14 cellular contexts compared by ENCODE assay signal in the genomic region with DNA sequence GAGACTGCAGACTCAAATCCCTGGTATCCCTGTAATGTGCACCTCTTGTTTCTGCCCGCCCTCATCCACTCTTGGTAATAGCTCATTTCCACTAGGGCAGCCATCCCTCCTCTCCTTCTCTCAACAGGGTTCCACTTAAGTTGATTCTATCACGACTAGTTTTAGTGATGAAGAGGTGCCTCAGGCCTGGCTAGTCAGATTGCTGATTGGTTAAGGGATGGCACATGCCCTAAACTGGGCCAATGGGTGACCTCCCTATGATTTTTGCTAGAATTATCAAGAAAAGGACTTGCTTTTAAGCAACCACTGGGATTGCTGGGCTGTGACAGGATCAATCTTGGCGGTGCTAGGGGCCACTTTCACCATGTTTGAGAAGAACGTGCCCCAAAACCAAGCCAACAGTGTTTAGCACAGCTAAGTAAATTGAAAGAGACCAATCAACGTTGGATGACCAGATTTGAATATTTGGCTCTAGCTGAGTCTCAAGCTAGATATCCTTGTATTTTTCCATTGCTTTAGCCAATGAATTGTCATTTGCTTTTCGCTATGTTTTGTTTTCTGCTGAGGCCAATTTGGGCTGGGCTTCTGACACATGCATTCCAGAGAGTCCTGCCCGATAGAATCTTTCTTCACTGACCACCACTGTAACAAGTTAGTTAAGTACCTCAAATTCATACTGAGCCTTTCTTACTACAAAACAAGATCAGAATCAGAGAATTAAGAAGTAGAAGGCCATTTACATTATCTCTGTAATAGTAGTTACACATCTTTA.
DNase-seq lines count a peak whose midpoint lies in the region; ATAC-seq and TF ChIP-seq lines count a peak whose summit lies in the region.
"Had no signal": no experiment of that assay in that cellular context is flagged by ENCODE, and none has a peak within 500 bp of the region (broad histone marks: within the 10 kb centered on the region; RNA-seq: fewer than 3 reads in every experiment).

No MANE protein-coding gene starts in this region.

- no peak for ATAC-seq in left lobe of liver
- no peak for ATAC-seq in GM21390 (IDR thresholded peaks at IDR 0.05; ENCODE audit: unreplicated experiment)
- no peak for ATAC-seq in HG02642 (IDR thresholded peaks at IDR 0.05; ENCODE audit: poor library complexity, unreplicated experiment)
- no peak for ATAC-seq in HG02588 (IDR thresholded peaks at IDR 0.05; ENCODE audit: unreplicated experiment)

- DNase-seq in AG10803 (ENCODE audit: low read depth) (peak; percentile 83), NCI-H69 (lab: John Stamatoyannopoulos, UW) (peak; percentile 14), esophagus muscularis mucosa (ENCODE audit: extremely low spot score) (peak; percentile 79), myocyte (ENCODE audit: low read depth) (peak; percentile 80), left lobe of liver (ENCODE audit: low spot score) (no peak)
- DNase-seq: activated B cell treated with CpG ODN at 0.5 μM for 24 hours; activated CD8-positive, alpha-beta memory T cell treated with anti-CD3 and anti-CD28 coated beads, Interleukin-2, amount 50 U/mL, for 4 hours; dermis blood vessel endothelial cell; NCI-H2081 treated with DMSO at 0.1 percent for 48 hours; stimulated activated CD4-positive, alpha-beta T cell treated with anti-CD3 and anti-CD28 coated beads, Interleukin-12 subunit alpha, Interleukin-12 subunit beta, amount 100 ng/mL, for 4 hours had no signal

- no peak overlapping the region for H3K27ac ChIP-seq in esophagus muscularis mucosa (replicated peaks in 1 of 4)

- no peaks in the 10 kb centered on the region for H3K36me3 ChIP-seq in esophagus muscularis mucosa
- H3K36me3 ChIP-seq: tibial nerve had no signal

- peaks cover 57 to 90% (median 74%) of the 10 kb centered on the region in 4 donors for H3K4me1 ChIP-seq in esophagus muscularis mucosa

- no peak for TF ChIP-seq EP300 in esophagus muscularis mucosa (IDR thresholded peaks at IDR 0.05)

- intact Hi-C loops in esophagus muscularis mucosa (cut with DNase I) = loop anchor here (5.0 kb wide), 1 partner anchor 36 kb away; no protein-coding TSS in a partner anchor

- TF ChIP-seq CTCF in AG10803 (conservative IDR thresholded peaks at IDR 0.05; ENCODE audit: low read length) = no peak
- no peak for TF ChIP-seq CTCF in esophagus muscularis mucosa (IDR thresholded peaks at IDR 0.05)

- H3K27me3 ChIP-seq in esophagus muscularis mucosa = no peaks in the 10 kb centered on the region
- H3K27me3 ChIP-seq: tibial nerve had no signal

- H3K4me3 ChIP-seq in AG10803 (ENCODE audit: low read length) (no peak overlapping the region), esophagus muscularis mucosa (no peak overlapping the region)
- H3K4me3 ChIP-seq: tibial nerve had no signal

- TF ChIP-seq POLR2A in esophagus muscularis mucosa (IDR thresholded peaks at IDR 0.05; ENCODE audit: low read depth) = no peak

- WGBS in esophagus muscularis mucosa = 56% methylated on average over 7 of the region's 7 CpGs

- H3K9me3 ChIP-seq in esophagus muscularis mucosa = no peaks in the 10 kb centered on the region
- H3K9me3 ChIP-seq: tibial nerve had no signal
